24 cellular contexts compared by ENCODE assay signal in genomic region chr3:29226709-29227108, GRCh38. TPM values are rescaled to one million over a fixed set of nuclear protein-coding genes. Genes with fewer than 3 reads are reported as not detected.
DNase-seq lines count a peak whose midpoint lies in the region; ATAC-seq and TF ChIP-seq lines count a peak whose summit lies in the region.
"Had no signal": no experiment of that assay in that cellular context is flagged by ENCODE, and none has a peak within 500 bp of the region (broad histone marks: within the 10 kb centered on the region; RNA-seq: fewer than 3 reads in every experiment).

No MANE protein-coding gene starts in this region.

- no peaks in the 10 kb centered on the region for H4K20me1 ChIP-seq in SU-DHL-6 (ENCODE audit: low read depth, low read length)

- TF ChIP-seq POLR2A in thyroid gland (IDR thresholded peaks at IDR 0.05) (no peak), spleen (IDR thresholded peaks at IDR 0.05) (no peak)

- H3K36me3 ChIP-seq in SU-DHL-6 (ENCODE audit: low read length) (peaks cover 4% of the 10 kb centered on the region; the same call in 1 of the 2 replicates), thyroid gland (no peaks in the 10 kb centered on the region), spleen (no peaks in the 10 kb centered on the region)
- H3K36me3 ChIP-seq: esophagus muscularis mucosa, left lung, uterus had no signal

- H3K27me3 ChIP-seq in SU-DHL-6 (ENCODE audit: low read length) (no peaks in the 10 kb centered on the region), thyroid gland (no peaks in the 10 kb centered on the region), spleen (replicated peaks in 1 of 7) (no peaks in the 10 kb centered on the region)
- H3K27me3 ChIP-seq: esophagus muscularis mucosa, left lung, uterus had no signal

- ATAC-seq in GM19395 (IDR thresholded peaks at IDR 0.05; ENCODE audit: unreplicated experiment), result no peak
- ATAC-seq: A549; activated CD8-positive, alpha-beta T cell treated with anti-CD3 and anti-CD28 coated beads, Interleukin-2, amount 10 ng/mL, durations not matched to agents 7 days and 5 days; GM12878; left lung had no signal

- H3K4me3 ChIP-seq in SU-DHL-6 (ENCODE audit: insufficient read depth, low read length, poor library complexity, severe bottlenecking) (no peak overlapping the region), fibroblast of villous mesenchyme (ENCODE audit: low read depth, low read length) (no peak overlapping the region), thyroid gland (replicated peaks in 1 of 3) (no peak overlapping the region), spleen (no peak overlapping the region)
- H3K4me3 ChIP-seq: A549, esophagus muscularis mucosa, GM12878, left lung, uterus had no signal

- H3K9ac ChIP-seq in SU-DHL-6 (ENCODE audit: low read length), result no peak overlapping the region

- no peaks in the 10 kb centered on the region for H3K9me2 ChIP-seq in SU-DHL-6 (replicated peaks; ENCODE audit: insufficient read depth, low read length)

- H3K9me3 ChIP-seq in SU-DHL-6 (ENCODE audit: insufficient read depth, low read length) (no peaks in the 10 kb centered on the region), thyroid gland (no peaks in the 10 kb centered on the region), spleen (peaks cover 0 to 6% (median 0%) of the 10 kb centered on the region in 8 donors)
- H3K9me3 ChIP-seq: A549, esophagus muscularis mucosa, left lung, uterus had no signal

- no peaks in the 10 kb centered on the region for H3F3A ChIP-seq in SU-DHL-6 (ENCODE audit: insufficient read depth)

- no peaks in the 10 kb centered on the region for H3K79me2 ChIP-seq in SU-DHL-6 (ENCODE audit: insufficient read depth, low read length)

- WGBS in thyroid gland, 2 donors, result 24 to 25% methylated on average over 2 of the region's 2 CpGs
- 45 to 78% (median 60%) methylated on average over 2 of the region's 2 CpGs for WGBS in spleen, 5 donors

- H3K27ac ChIP-seq in SU-DHL-6 (ENCODE audit: low read depth, low read length) (no peak overlapping the region), thyroid gland (no peak overlapping the region), spleen (no peak overlapping the region)
- H3K27ac ChIP-seq: A549, C4-2B, esophagus muscularis mucosa, left lung, uterus had no signal

- H3K4me2 ChIP-seq in SU-DHL-6 (ENCODE audit: low read depth, low read length, poor library complexity, severe bottlenecking), result no peak overlapping the region
- H3K4me2 ChIP-seq: A549 had no signal

- intact Hi-C loops in thyroid gland (cut with DNase I), result no loop called here
- intact Hi-C loops in spleen (cut with DNase I; ENCODE audit: low total_unique reads), result no loop called here

- H2AFZ ChIP-seq in SU-DHL-6 (ENCODE audit: low read depth, low read length, severe bottlenecking), result peak overlapping the region; percentile 44

- H3K4me1 ChIP-seq in thyroid gland, result peaks cover 8% of the 10 kb centered on the region in 2 donors
- H3K4me1 ChIP-seq in spleen, result no peaks in the 10 kb centered on the region
- H3K4me1 ChIP-seq: A549, left lung had no signal

- TF ChIP-seq CTCF in SU-DHL-6 (IDR thresholded peaks at IDR 0.05; ENCODE audit: insufficient read depth, low read length, poor library complexity, severe bottlenecking) (no peak), fibroblast of villous mesenchyme (IDR thresholded peaks at IDR 0.05; ENCODE audit: insufficient read depth, low read depth, low read length) (no peak), thyroid gland (IDR thresholded peaks at IDR 0.05) (no peak), spleen (IDR thresholded peaks at IDR 0.05 in 8 of 11, conservative IDR thresholded peaks at IDR 0.05 in 3 of 11) (no peak)

- peak; percentile 22 for DNase-seq in NCI-H2029 treated with DMSO at 0.1 percent for 48 hours (lab: John Stamatoyannopoulos, UW)
- no peak for DNase-seq in NCI-H2029 (lab: John Stamatoyannopoulos, UW)
- DNase-seq in fibroblast of villous mesenchyme (ENCODE audit: low read depth), result peak; percentile 25
- peak; percentile 4 to 5 for DNase-seq in thyroid gland
- DNase-seq in spleen, result no peak
- no peak for DNase-seq in NCI-H526 treated with DMSO at 0.1 percent for 48 hours (lab: John Stamatoyannopoulos, UW)
- DNase-seq: activated CD4-positive, CD25-positive, alpha-beta regulatory T cell treated with anti-CD3 and anti-CD28 coated beads, Interleukin-2, amount 50 U/mL, for 72 hours; activated CD8-positive, alpha-beta T cell treated with anti-CD3 and anti-CD28 coated beads, Interleukin-2, amount 10 ng/mL, durations not matched to agents 7 days and 5 days; activated naive CD4-positive, alpha-beta T cell treated with Interleukin-2 at 50 U/mL for 16 hours; activated T-cell treated with anti-CD3 and anti-CD28 coated beads, Interleukin-2, amount 50 U/mL, for 1 hour; aorta; effector CD8-positive, alpha-beta T cell; left lung; MM.1S; NCI-H187; NCI-H226; stimulated activated CD8-positive, alpha-beta memory T cell treated with anti-CD3 and anti-CD28 coated beads, Interleukin-4, amount 100 ng/mL, for 48 hours; uterus had no signal

RNA-seq across cellular contexts. Expression of gene RBMS3, which starts 54.2 kb away (rescaled TPM):
- total RNA-seq in fibroblast of villous mesenchyme (64.1 and 85.9 TPM in 2 replicates), thyroid gland (100 to 1,000 TPM; 116 to 171 (median 152) TPM), spleen (10 to 100 TPM; 34.7 to 81.9 (median 58.1) TPM)
- polyA plus RNA-seq in spleen, result 1 to 10 TPM; 2.6 to 8.8 (median 5.1) TPM

Comparison
In these comparisons a context has a peak if more than half of its experiments do, and no peak if none do; other contexts are left out.
1. DNase-seq: peak in NCI-H2029 treated with DMSO at 0.1 percent for 48 hours (single experiment), fibroblast of villous mesenchyme (single experiment) and thyroid gland (2 of 2); none in NCI-H2029 (single experiment), spleen (single experiment) and NCI-H526 treated with DMSO at 0.1 percent for 48 hours (single experiment).